Comparison of ENCODE assay signal across 8 cellular contexts in genomic region chr15:66702035-66702769, GRCh38.
A peak's percentile ranks its signal among the peaks of the same experiment; 100 is the strongest.
DNase-seq lines count a peak whose midpoint lies in the region; ATAC-seq, FAIRE-seq and TF ChIP-seq lines count a peak whose summit lies in the region.

Gene SMAD6 (plus strand): TSS chr15:66702236. CDS start chr15:66703259, 1,023 bp downstream.

- ATAC-seq in SK-N-SH treated with all-trans-retinoic acid at 6 μM for 48 hours = peak; percentile 75

- peak within 1 kb of the TSS; percentile 49 for H2AFZ ChIP-seq in ACC112 (ENCODE audit: low read length, unreplicated experiment)

- H3K79me2 ChIP-seq in ACC112 (ENCODE audit: control insufficient read depth, insufficient read depth, low read length, unreplicated experiment) = peaks cover 47% of the 10 kb centered on the region

- DNase-seq in GM19239 (ENCODE audit: insufficient read length, low spot score) = peak; percentile 69
- peak; percentile 82 for DNase-seq in NCI-H1092 (lab: John Stamatoyannopoulos, UW)
- peak; percentile 75 for DNase-seq in activated naive CD4-positive, alpha-beta T cell treated with anti-CD3 and anti-CD28 coated beads, Interleukin-2, amount 50 U/mL, for 16 hours
- peak; percentile 75 for DNase-seq in globus pallidus (ENCODE audit: low spot score)
- peak; percentile 98 for DNase-seq in stromal cell of bone marrow (ENCODE audit: low read depth)

- TF ChIP-seq CTCF in neutrophil (IDR thresholded peaks at IDR 0.05) = no peak

- H3K9me3 ChIP-seq in neutrophil = no peaks in the 10 kb centered on the region

- H3K27ac ChIP-seq in ACC112 (ENCODE audit: low read depth, low read length) (peak within 1 kb of the TSS; percentile 20), neutrophil (peak within 1 kb of the TSS; percentile 63)

- H3K36me3 ChIP-seq in ACC112 (ENCODE audit: insufficient read depth, low read length) = no peaks in the 10 kb centered on the region
- no peaks in the 10 kb centered on the region for H3K36me3 ChIP-seq in neutrophil

- H3K4me3 ChIP-seq in ACC112 (ENCODE audit: low read depth, low read length) (peak within 1 kb of the TSS; percentile 87), neutrophil (ENCODE audit: low read depth in 1 of 2, low read length in 1 of 2) (peak within 1 kb of the TSS; percentile 86 to 91)

- H3K4me1 ChIP-seq in ACC112 (ENCODE audit: control insufficient read depth, insufficient read depth, low read length, unreplicated experiment) (peaks cover 38% of the 10 kb centered on the region), neutrophil (ENCODE audit: control insufficient read depth in 1 of 2, insufficient read depth in 1 of 2, low read depth in 1 of 2, low read length in 1 of 2) (peaks cover 28 to 30% of the 10 kb centered on the region in 2 experiments)

- FAIRE-seq in GM19239 (lab: Jason Lieb, UNC) = no peak

- no peaks in the 10 kb centered on the region for H3K27me3 ChIP-seq in ACC112 (ENCODE audit: insufficient read depth, low read length)
- peaks cover 51% of the 10 kb centered on the region for H3K27me3 ChIP-seq in neutrophil

TF ChIP-seq in SK-N-SH treated with all-trans-retinoic acid at 6 μM for 48 hours, 23 proteins besides CTCF, POLR2A, EP300 and RAD21:
- TF ChIP-seq ESRRG (CRISPR knock-in tag; IDR thresholded peaks at IDR 0.05) (no peak), ZFP30 (CRISPR knock-in tag; IDR thresholded peaks at IDR 0.05) (no peak), ZC3H10 (CRISPR knock-in tag; IDR thresholded peaks at IDR 0.05) (no peak), PATZ1 (CRISPR knock-in tag; IDR thresholded peaks at IDR 0.05; ENCODE audit: borderline replicate concordance) (no peak), CREB5 (CRISPR knock-in tag; IDR thresholded peaks at IDR 0.05; ENCODE audit: low read depth) (no peak), ZNF70 (CRISPR knock-in tag; IDR thresholded peaks at IDR 0.05) (no peak), CSRNP3 (CRISPR knock-in tag; IDR thresholded peaks at IDR 0.05) (no peak), ISL1 (CRISPR knock-in tag; IDR thresholded peaks at IDR 0.05) (no peak), ARNTL (CRISPR knock-in tag; IDR thresholded peaks at IDR 0.05; ENCODE audit: borderline replicate concordance, low read depth) (no peak), TCF4 (CRISPR knock-in tag; IDR thresholded peaks at IDR 0.05; ENCODE audit: borderline replicate concordance) (no peak), PPARA (CRISPR knock-in tag; IDR thresholded peaks at IDR 0.05; ENCODE audit: borderline replicate concordance) (no peak)
- TF ChIP-seq, protein P1, sequence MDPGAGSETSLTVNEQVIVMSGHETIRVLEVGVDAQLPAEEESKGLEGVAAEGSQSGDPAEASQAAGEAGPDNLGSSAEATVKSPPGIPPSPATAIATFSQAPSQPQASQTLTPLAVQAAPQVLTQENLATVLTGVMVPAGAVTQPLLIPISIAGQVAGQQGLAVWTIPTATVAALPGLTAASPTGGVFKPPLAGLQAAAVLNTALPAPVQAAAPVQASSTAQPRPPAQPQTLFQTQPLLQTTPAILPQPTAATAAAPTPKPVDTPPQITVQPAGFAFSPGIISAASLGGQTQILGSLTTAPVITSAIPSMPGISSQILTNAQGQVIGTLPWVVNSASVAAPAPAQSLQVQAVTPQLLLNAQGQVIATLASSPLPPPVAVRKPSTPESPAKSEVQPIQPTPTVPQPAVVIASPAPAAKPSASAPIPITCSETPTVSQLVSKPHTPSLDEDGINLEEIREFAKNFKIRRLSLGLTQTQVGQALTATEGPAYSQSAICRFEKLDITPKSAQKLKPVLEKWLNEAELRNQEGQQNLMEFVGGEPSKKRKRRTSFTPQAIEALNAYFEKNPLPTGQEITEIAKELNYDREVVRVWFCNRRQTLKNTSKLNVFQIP (CRISPR knock-in tag; IDR thresholded peaks at IDR 0.05; ENCODE audit: borderline replicate concordance, low read depth) = no peak

Comparison
In these comparisons a context has a peak if more than half of its experiments do, and no peak if none do; other contexts are left out.
1. Peak in every context shown above with its lines: DNase-seq, ATAC-seq, H3K4me3 ChIP-seq and H3K27ac ChIP-seq.